In genomic region chr9:6413365-6414263, GRCh38 we compare ENCODE assay signal across 1 cellular context.
TF ChIP-seq lines count a peak whose summit lies in the region.

No MANE protein-coding gene starts in this region.

TF ChIP-seq in GM23338, 12 proteins besides CTCF, POLR2A, EP300 and RAD21 (continued from another document):
- TF ChIP-seq ZNF462 (CRISPR knock-in tag; IDR thresholded peaks at IDR 0.05) (no peak), ZNF331 (CRISPR knock-in tag; IDR thresholded peaks at IDR 0.05; ENCODE audit: low read depth) (no peak), JUNB (IDR thresholded peaks at IDR 0.05; ENCODE audit: unreplicated experiment) (no peak), EZH2phosphoT487 (IDR thresholded peaks at IDR 0.05; ENCODE audit: unreplicated experiment) (no peak)
